In genomic region chr10:75061709-75062108, GRCh38 we compare ENCODE assay signal across 14 cellular contexts.
"Had no signal": no experiment of that assay in that cellular context is flagged by ENCODE, and none has a peak within 500 bp of the region (broad histone marks: within the 10 kb centered on the region; RNA-seq: fewer than 3 reads in every experiment).

No MANE protein-coding gene starts in this region.

- H3K4me1 ChIP-seq: colonic mucosa, upper lobe of left lung had no signal

- H3K4me3 ChIP-seq: colonic mucosa, upper lobe of left lung had no signal

- DNase-seq: activated CD4-positive, alpha-beta T cell treated with anti-CD3 and anti-CD28 coated beads for 1 hour; activated CD8-positive, alpha-beta memory T cell treated with anti-CD3 and anti-CD28 coated beads, Interleukin-2, amount 50 U/mL, for 4 hours; activated CD8-positive, alpha-beta T cell treated with anti-CD3 and anti-CD28 coated beads for 36 hours; activated naive CD4-positive, alpha-beta T cell; activated T-cell treated with anti-CD3 and anti-CD28 coated beads, Interleukin-2, amount 50 U/mL, for 72 hours; colonic mucosa; effector CD4-positive, alpha-beta T cell; kidney; left ventricle myocardium superior; mesendoderm; right cardiac atrium; stimulated activated CD4-positive, alpha-beta T cell treated with anti-CD3 and anti-CD28 coated beads, Interleukin-2, amount 100 ng/mL, for 24 hours; stimulated activated naive B cell treated with anti-CD40 and anti-IgM and Interleukin-4, amounts not matched to agents 10 μg/mL and 1 μg/mL and 100 μg/mL, for 72 hours had no signal

- H3K27ac ChIP-seq: colonic mucosa, upper lobe of left lung had no signal

- H3K9me3 ChIP-seq: colonic mucosa, upper lobe of left lung had no signal

- H3K36me3 ChIP-seq: colonic mucosa, upper lobe of left lung had no signal

- ATAC-seq: activated CD8-positive, alpha-beta T cell treated with anti-CD3 and anti-CD28 coated beads for 36 hours; activated T-cell treated with anti-CD3 and anti-CD28 coated beads, Interleukin-2, amount 50 U/mL, for 72 hours; stimulated activated naive B cell treated with anti-CD40 and anti-IgM and Interleukin-4, amounts not matched to agents 10 μg/mL and 1 μg/mL and 100 μg/mL, for 72 hours had no signal

- H3K27me3 ChIP-seq: colonic mucosa, upper lobe of left lung had no signal
